ENCODE assay signal across 1 cellular context in the genomic region with DNA sequence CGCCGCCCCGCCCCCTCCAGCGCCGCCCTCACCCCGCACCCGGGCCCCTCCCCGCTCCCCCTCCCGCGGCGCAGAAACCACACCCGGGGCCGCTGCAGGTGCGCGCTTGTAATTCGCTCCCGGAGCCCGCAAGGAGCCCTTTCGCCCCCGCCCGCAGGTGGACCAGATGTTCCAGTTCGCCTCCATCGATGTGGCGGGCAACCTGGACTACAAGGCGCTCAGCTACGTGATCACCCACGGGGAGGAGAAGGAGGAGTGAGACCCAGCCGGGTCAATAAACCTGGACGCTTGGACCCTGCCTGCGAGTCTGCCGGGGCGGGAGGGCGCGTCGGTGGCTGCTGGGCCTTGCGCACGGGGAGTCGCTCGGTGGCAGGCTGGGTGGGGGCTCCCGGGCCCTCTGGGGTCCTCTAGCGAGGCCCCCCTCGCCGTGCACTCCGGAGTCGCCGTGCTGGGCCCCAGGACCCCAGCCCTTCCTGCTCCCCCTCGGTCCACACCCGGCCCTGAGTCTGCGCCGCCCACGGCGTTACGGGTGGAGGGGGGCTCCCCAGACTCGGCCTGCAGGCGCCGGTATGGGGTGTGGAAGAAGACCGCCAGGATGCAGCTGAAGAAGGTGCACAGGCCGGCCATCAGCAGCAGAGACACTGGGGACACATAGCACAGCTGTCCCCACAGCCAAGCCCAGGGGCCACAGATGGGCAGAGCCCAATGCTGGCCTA.
TF ChIP-seq lines count a peak whose summit lies in the region.

No MANE protein-coding gene starts in this region.

TF ChIP-seq in HepG2, 621 proteins besides CTCF, POLR2A, EP300 and RAD21 (continued from another document and continues in another):
- TF ChIP-seq ZNF407 (CRISPR knock-in tag; IDR thresholded peaks at IDR 0.05; ENCODE audit: not compliant biosample characterization) (peak; percentile 83), ARID4A (CRISPR knock-in tag; IDR thresholded peaks at IDR 0.05; ENCODE audit: borderline replicate concordance) (peak; percentile 23; the same call in 1 of the 2 replicates), GABPB1 (CRISPR knock-in tag; IDR thresholded peaks at IDR 0.05) (peak; percentile 22; the same call in 1 of the 2 replicates), ZNF547 (CRISPR knock-in tag; IDR thresholded peaks at IDR 0.05) (0 out of 2 replicates have a peak, but pooled peaks have one; percentile 49), NCOA2 (CRISPR knock-in tag; IDR thresholded peaks at IDR 0.05) (no peak), E2F5 (CRISPR knock-in tag; conservative IDR thresholded peaks at IDR 0.05) (no peak), ZNF674 (CRISPR knock-in tag; IDR thresholded peaks at IDR 0.05; ENCODE audit: low read depth) (no peak), YY1 (IDR thresholded peaks at IDR 0.05; ENCODE audit: insufficient read depth, insufficient replicate concordance, low read depth, low read length) (no peak), SP4 (CRISPR knock-in tag; IDR thresholded peaks at IDR 0.05) (peak; percentile 60; the same call in 1 of the 2 replicates), NPAS2 (CRISPR knock-in tag; IDR thresholded peaks at IDR 0.05; ENCODE audit: borderline replicate concordance) (peak; percentile 24; the same call in 1 of the 2 replicates), SP5 (CRISPR knock-in tag; IDR thresholded peaks at IDR 0.05; ENCODE audit: borderline replicate concordance, low read depth) (peak; percentile 49; the same call in 1 of the 2 replicates), GPN1 (CRISPR knock-in tag; IDR thresholded peaks at IDR 0.05; ENCODE audit: borderline replicate concordance) (no peak), ZNF20 (CRISPR knock-in tag; IDR thresholded peaks at IDR 0.05) (no peak), ZSCAN25 (CRISPR knock-in tag; IDR thresholded peaks at IDR 0.05) (peak; percentile 60; the same call in 1 of the 2 replicates), FOXK1 (CRISPR knock-in tag; IDR thresholded peaks at IDR 0.05; ENCODE audit: borderline replicate concordance, low read depth) (no peak), NRL (CRISPR knock-in tag; IDR thresholded peaks at IDR 0.05; ENCODE audit: borderline replicate concordance) (peak; percentile 17; the same call in 1 of the 2 replicates), NFKBIZ (CRISPR knock-in tag; IDR thresholded peaks at IDR 0.05) (no peak), HIVEP1 (CRISPR knock-in tag; IDR thresholded peaks at IDR 0.05) (no peak; the same call in 1 of the 2 replicates), SNAI1 (CRISPR knock-in tag; IDR thresholded peaks at IDR 0.05; ENCODE audit: borderline replicate concordance) (no peak), ZNF263 (CRISPR knock-in tag; IDR thresholded peaks at IDR 0.05) (peak; percentile 84), NFYC (CRISPR knock-in tag; IDR thresholded peaks at IDR 0.05) (no peak), RARG (CRISPR knock-in tag; IDR thresholded peaks at IDR 0.05; ENCODE audit: low read depth) (no peak), FOXK2 (IDR thresholded peaks at IDR 0.05) (no peak), NR2F1 (CRISPR knock-in tag; IDR thresholded peaks at IDR 0.05) (no peak), ZFX (CRISPR knock-in tag; IDR thresholded peaks at IDR 0.05; ENCODE audit: low read depth) (peak; percentile 61), ZFP90 (CRISPR knock-in tag; IDR thresholded peaks at IDR 0.05; ENCODE audit: borderline replicate concordance) (peak; percentile 45; the same call in 1 of the 2 replicates), THRA (CRISPR knock-in tag; IDR thresholded peaks at IDR 0.05; ENCODE audit: borderline replicate concordance) (no peak), ZC3H13 (CRISPR knock-in tag; IDR thresholded peaks at IDR 0.05) (peak; percentile 76), HNF4A (CRISPR knock-in tag; IDR thresholded peaks at IDR 0.05) (peak; percentile 58), POLR2AphosphoS5 (IDR thresholded peaks at IDR 0.05; ENCODE audit: low read depth, low read length) (peak; percentile 60), ZNF205 (CRISPR knock-in tag; IDR thresholded peaks at IDR 0.05) (peak; percentile 39; the same call in 1 of the 2 replicates), HDAC1 (CRISPR knock-in tag; IDR thresholded peaks at IDR 0.05) (peak; percentile 70), KDM3A (CRISPR knock-in tag; IDR thresholded peaks at IDR 0.05; ENCODE audit: low read depth) (peak; percentile 30; the same call in 1 of the 2 replicates), RBM22 (optimal IDR thresholded peaks at IDR 0.05; ENCODE audit: low read length) (no peak)
- TF ChIP-seq, protein P1, sequence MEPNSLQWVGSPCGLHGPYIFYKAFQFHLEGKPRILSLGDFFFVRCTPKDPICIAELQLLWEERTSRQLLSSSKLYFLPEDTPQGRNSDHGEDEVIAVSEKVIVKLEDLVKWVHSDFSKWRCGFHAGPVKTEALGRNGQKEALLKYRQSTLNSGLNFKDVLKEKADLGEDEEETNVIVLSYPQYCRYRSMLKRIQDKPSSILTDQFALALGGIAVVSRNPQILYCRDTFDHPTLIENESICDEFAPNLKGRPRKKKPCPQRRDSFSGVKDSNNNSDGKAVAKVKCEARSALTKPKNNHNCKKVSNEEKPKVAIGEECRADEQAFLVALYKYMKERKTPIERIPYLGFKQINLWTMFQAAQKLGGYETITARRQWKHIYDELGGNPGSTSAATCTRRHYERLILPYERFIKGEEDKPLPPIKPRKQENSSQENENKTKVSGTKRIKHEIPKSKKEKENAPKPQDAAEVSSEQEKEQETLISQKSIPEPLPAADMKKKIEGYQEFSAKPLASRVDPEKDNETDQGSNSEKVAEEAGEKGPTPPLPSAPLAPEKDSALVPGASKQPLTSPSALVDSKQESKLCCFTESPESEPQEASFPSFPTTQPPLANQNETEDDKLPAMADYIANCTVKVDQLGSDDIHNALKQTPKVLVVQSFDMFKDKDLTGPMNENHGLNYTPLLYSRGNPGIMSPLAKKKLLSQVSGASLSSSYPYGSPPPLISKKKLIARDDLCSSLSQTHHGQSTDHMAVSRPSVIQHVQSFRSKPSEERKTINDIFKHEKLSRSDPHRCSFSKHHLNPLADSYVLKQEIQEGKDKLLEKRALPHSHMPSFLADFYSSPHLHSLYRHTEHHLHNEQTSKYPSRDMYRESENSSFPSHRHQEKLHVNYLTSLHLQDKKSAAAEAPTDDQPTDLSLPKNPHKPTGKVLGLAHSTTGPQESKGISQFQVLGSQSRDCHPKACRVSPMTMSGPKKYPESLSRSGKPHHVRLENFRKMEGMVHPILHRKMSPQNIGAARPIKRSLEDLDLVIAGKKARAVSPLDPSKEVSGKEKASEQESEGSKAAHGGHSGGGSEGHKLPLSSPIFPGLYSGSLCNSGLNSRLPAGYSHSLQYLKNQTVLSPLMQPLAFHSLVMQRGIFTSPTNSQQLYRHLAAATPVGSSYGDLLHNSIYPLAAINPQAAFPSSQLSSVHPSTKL (CRISPR knock-in tag; IDR thresholded peaks at IDR 0.05), result peak; percentile 22; the same call in 1 of the 2 replicates
